In the genomic region with DNA sequence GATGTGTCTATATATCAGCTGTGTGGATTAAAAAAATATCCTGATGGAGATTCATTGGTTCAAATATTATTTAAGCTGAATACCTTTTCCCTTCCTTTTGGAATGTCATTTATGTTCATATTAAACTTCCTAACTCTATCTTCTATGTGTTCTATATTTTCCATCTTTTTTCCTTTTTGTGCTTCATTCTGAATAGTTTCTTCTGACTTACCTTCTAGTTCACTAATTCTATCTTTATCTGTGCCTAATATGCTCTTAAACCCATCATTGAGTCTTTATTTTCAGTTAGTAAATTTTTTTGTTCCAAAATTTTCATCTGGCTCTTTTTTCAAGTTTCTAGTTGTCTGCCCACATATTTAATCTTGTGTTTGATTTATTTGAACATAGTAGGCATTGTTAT, we compare ENCODE assay signal across 29 cellular contexts.
"Had no signal": no experiment of that assay in that cellular context is flagged by ENCODE, and none has a peak within 500 bp of the region (broad histone marks: within the 10 kb centered on the region; RNA-seq: fewer than 3 reads in every experiment).

No MANE protein-coding gene starts in this region.

- H3K4me3 Mint-ChIP-seq: natural killer cell treated with Interleukin-12 subunit alpha and Interleukin-12 subunit beta and Interleukin-15 and Interleukin-18, amount 100 ng/mL, for 72 hours; nephron progenitor cell; neural crest cell; stimulated activated effector memory CD8-positive, alpha-beta T cell treated with anti-CD3 and anti-CD28 coated beads, Interleukin-12 subunit alpha, Interleukin-12 subunit beta, amount 100 ng/mL, for 72 hours; stimulated activated naive B cell treated with anti-CD40 and anti-IgM and Interleukin-4, amounts not matched to agents 10 μg/mL and 1 μg/mL and 100 μg/mL, for 72 hours; stimulated activated naive CD8-positive, alpha-beta T cell treated with anti-CD3 and anti-CD28 coated beads, Interleukin-15, Interleukin-2, amounts not matched to agents 100 ng/mL and 50 ng/mL, for 24 hours had no signal

- H3K9me3 ChIP-seq: neutrophil, pancreas, psoas muscle, right lobe of liver, sigmoid colon, stomach, thoracic aorta, thyroid gland, upper lobe of left lung, vagina had no signal

- H3K27ac Mint-ChIP-seq: nephron progenitor cell; progenitor cell of endocrine pancreas; stimulated activated effector memory CD8-positive, alpha-beta T cell treated with anti-CD3 and anti-CD28 coated beads, Interleukin-12 subunit alpha, Interleukin-12 subunit beta, amount 100 ng/mL, for 72 hours; stimulated activated naive CD8-positive, alpha-beta T cell treated with anti-CD3 and anti-CD28 coated beads, Interleukin-15, Interleukin-2, amounts not matched to agents 100 ng/mL and 50 ng/mL, for 24 hours had no signal

- FAIRE-seq: pancreas, small intestine, urothelium cell line had no signal

- H3K27me3 ChIP-seq: neutrophil, pancreas, right lobe of liver, sigmoid colon, stomach, thyroid gland, tibial nerve, upper lobe of left lung, vagina had no signal

- H3K9me3 Mint-ChIP-seq: natural killer cell treated with Interleukin-12 subunit alpha and Interleukin-12 subunit beta and Interleukin-15 and Interleukin-18, amount 100 ng/mL, for 72 hours had no signal

- DNase-seq: nephron progenitor cell; nucleus accumbens; pancreas; posterior cingulate gyrus; psoas muscle; right cardiac atrium; right lobe of liver; sigmoid colon; small intestine; stimulated activated CD4-positive, alpha-beta T cell treated with anti-CD3 and anti-CD28 coated beads, Interleukin-15, amount 100 ng/mL, for 24 hours; stimulated activated CD4-positive, alpha-beta T cell treated with anti-CD3 and anti-CD28 coated beads, Interleukin-2, amount 100 ng/mL, for 24 hours; stimulated activated CD4-positive, alpha-beta T cell treated with anti-CD3 and anti-CD28 coated beads, Interleukin-2, amount 100 ng/mL, for 48 hours; stimulated activated CD4-positive, alpha-beta T cell treated with anti-CD3 and anti-CD28 coated beads, Interleukin-4, amount 100 ng/mL, for 24 hours; stimulated activated naive B cell treated with anti-CD40 and anti-IgM and Interleukin-4, amounts not matched to agents 10 μg/mL and 1 μg/mL and 100 μg/mL, for 72 hours; stimulated activated naive CD4-positive, alpha-beta T cell treated with Interleukin-2 at 50 U/mL for 16 hours; stomach; thyroid gland; trophoblast cell; upper lobe of left lung had no signal

- H3K4me3 ChIP-seq: pancreas, psoas muscle, right lobe of liver, sigmoid colon, stomach, thoracic aorta, thyroid gland, tibial nerve, upper lobe of left lung, vagina had no signal

- H3K4me1 Mint-ChIP-seq: nephron progenitor cell had no signal

- ATAC-seq: natural killer cell treated with Interleukin-12 subunit alpha and Interleukin-12 subunit beta and Interleukin-15 and Interleukin-18, amount 100 ng/mL, for 72 hours; pancreas; psoas muscle; right cardiac atrium; right lobe of liver; stimulated activated effector memory CD8-positive, alpha-beta T cell treated with anti-CD3 and anti-CD28 coated beads, Interleukin-12 subunit alpha, Interleukin-12 subunit beta, amount 100 ng/mL, for 72 hours; stimulated activated naive B cell treated with anti-CD40 and anti-IgM and Interleukin-4, amounts not matched to agents 10 μg/mL and 1 μg/mL and 100 μg/mL, for 72 hours had no signal

- H3K27ac ChIP-seq: neutrophil, pancreas, psoas muscle, right lobe of liver, sigmoid colon, stomach, thoracic aorta, thyroid gland, tibial nerve, upper lobe of left lung, vagina had no signal

- H3K27me3 Mint-ChIP-seq: natural killer cell treated with Interleukin-12 subunit alpha and Interleukin-12 subunit beta and Interleukin-15 and Interleukin-18, amount 100 ng/mL, for 72 hours; progenitor cell of endocrine pancreas; stimulated activated naive B cell treated with anti-CD40 and anti-IgM and Interleukin-4, amounts not matched to agents 10 μg/mL and 1 μg/mL and 100 μg/mL, for 72 hours; stimulated activated naive CD8-positive, alpha-beta T cell treated with anti-CD3 and anti-CD28 coated beads, Interleukin-15, Interleukin-2, amounts not matched to agents 100 ng/mL and 50 ng/mL, for 24 hours had no signal

- H3K4me1 ChIP-seq: pancreas, thyroid gland had no signal

- H3K36me3 ChIP-seq: neutrophil, pancreas, right lobe of liver, sigmoid colon, stomach, thoracic aorta, thyroid gland, tibial nerve, upper lobe of left lung, vagina had no signal
